1 cellular context compared by ENCODE assay signal in the genomic region with DNA sequence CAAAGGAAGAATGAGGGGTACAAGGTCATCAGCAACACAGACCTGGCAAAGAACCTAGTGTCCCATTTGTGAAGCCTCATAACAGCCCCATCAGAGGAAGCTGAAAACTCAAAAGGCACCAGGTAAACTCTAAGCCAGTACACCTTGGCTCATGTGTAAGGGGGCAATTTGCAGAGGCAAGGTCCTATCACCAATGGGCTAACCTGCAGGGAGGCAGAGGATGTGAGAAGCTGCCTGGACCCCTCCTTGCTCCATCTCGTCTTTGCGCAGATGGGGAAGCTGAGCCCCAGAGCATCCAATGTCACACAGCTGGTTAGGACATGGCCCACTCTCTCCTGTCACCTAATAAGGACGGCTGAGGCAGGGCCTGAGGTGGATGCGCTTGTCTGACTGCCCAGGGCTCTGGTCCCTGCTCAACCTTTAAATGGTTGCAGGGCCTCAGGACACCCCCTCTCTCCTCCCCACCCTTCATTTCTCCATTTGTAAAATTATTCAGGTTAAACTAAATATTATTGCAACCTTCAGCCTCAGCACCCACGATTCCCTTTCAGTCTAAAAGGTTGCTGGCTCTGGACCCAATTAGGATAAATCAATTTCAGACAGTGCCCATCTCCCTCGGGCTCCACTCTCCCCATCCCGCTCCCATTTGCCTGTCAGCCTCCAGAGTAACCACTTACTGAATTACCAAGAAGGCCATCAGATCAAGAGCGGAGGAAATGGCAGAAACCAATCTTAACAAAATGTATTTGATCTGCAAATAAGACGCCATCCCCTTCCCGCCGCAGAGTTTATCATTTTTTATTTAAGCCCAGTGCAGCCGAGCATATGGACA.
TF ChIP-seq lines count a peak whose summit lies in the region.

No MANE protein-coding gene starts in this region.

TF ChIP-seq in SK-N-SH, 30 proteins besides CTCF, POLR2A, EP300 and RAD21 (continued from another document):
- TF ChIP-seq, protein P1, sequence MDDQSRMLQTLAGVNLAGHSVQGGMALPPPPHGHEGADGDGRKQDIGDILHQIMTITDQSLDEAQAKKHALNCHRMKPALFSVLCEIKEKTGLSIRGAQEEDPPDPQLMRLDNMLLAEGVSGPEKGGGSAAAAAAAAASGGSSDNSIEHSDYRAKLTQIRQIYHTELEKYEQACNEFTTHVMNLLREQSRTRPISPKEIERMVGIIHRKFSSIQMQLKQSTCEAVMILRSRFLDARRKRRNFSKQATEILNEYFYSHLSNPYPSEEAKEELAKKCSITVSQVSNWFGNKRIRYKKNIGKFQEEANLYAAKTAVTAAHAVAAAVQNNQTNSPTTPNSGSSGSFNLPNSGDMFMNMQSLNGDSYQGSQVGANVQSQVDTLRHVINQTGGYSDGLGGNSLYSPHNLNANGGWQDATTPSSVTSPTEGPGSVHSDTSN (IDR thresholded peaks at IDR 0.05) = no peak
